Comparison of ENCODE assay signal across 8 cellular contexts in the genomic region with DNA sequence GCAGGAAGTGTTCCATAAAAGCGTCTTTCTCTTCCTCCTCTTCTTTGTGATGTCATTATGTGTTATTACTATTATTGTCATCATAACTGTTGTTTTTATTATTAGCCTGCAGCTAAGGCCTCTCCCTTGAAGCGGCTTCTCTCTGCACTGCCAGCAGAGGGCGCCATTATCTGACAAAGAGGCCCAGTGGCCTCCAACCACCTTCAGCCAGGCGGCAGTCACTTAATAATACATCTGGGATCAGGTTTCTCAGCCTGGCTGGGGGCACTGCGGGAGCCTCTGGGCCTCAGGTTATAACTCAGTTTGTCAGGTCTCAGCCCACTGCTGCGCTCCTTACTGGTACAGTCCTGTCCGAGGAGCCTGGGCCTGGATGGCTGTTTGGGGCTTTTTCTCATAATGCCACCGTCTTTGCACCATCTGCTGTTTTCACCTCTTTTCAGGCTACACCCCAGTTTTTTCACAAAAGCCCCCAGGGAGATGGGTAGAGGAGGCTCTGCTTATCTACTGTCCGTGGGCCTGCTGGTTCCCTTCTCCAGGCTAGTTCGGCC.
A peak's percentile ranks its signal among the peaks of the same experiment; 100 is the strongest.
DNase-seq lines count a peak whose midpoint lies in the region; ATAC-seq and TF ChIP-seq lines count a peak whose summit lies in the region.

No MANE protein-coding gene starts in this region.

- POLR2A ChIA-PET in MCF 10A (lab: Yijun Ruan, JAX), result interaction anchor here (0.7 to 1.5 kb wide), 6 partner anchors 13 to 398 kb away, joined by 3 to 4 read pairs (median 3); no protein-coding TSS in a partner anchor

- no peaks in the 10 kb centered on the region for H3K36me3 ChIP-seq in BLaER1 treated with 17β-estradiol and CSF1 and Interleukin-3, amounts not matched to agents 10 nM and 100 nM
- no peaks in the 10 kb centered on the region for H3K36me3 ChIP-seq in SU-DHL-6 (ENCODE audit: low read length)

- BruUV-seq in MCF 10A (replicated peaks; lab: Mats Ljungman, UMichigan), result no TSS peak

- peak overlapping the region in 7 of 11 experiments; percentile 21 to 68 (median 55); a peak in 7 of 22 replicates for H3K27ac ChIP-seq in BLaER1 treated with 17β-estradiol and CSF1 and Interleukin-3, amounts not matched to agents 10 nM and 100 nM
- H3K27ac ChIP-seq in SU-DHL-6 (ENCODE audit: low read depth, low read length), result no peak overlapping the region

- no peak overlapping the region for H2AFZ ChIP-seq in SU-DHL-6 (ENCODE audit: low read depth, low read length, severe bottlenecking)

- H3K79me2 ChIP-seq in SU-DHL-6 (ENCODE audit: insufficient read depth, low read length), result no peaks in the 10 kb centered on the region

- no peaks in the 10 kb centered on the region for H3K9me3 ChIP-seq in BLaER1 treated with 17β-estradiol and CSF1 and Interleukin-3, amounts not matched to agents 10 nM and 100 nM (replicated peaks in 1 of 11)
- H3K9me3 ChIP-seq in SU-DHL-6 (ENCODE audit: insufficient read depth, low read length), result no peaks in the 10 kb centered on the region

- H3K4me1 ChIP-seq in BLaER1 treated with 17β-estradiol and CSF1 and Interleukin-3, amounts not matched to agents 10 nM and 100 nM, result peaks cover 21 to 34% (median 27%) of the 10 kb centered on the region in 10 experiments; a peak in 19 of 20 replicates

- peaks cover 6% of the 10 kb centered on the region for H3K36me3 Mint-ChIP-seq in MCF 10A (ENCODE audit: insufficient read depth, unreplicated experiment)

- intact Hi-C loops in MCF 10A (cut with micrococcal nuclease) (loop anchor here (1.0 kb wide), 5 partner anchors 84 to 609 kb away; no protein-coding TSS in a partner anchor), left colon (cut with DNase I, micrococcal nuclease) (no loop called here)

- CTCF ChIA-PET in MCF 10A (lab: Yijun Ruan, JAX), result interaction anchor here (0.5 to 2.5 kb wide), 41 partner anchors 8 to 1561 kb away, joined by 3 to 27 read pairs (median 4); no protein-coding TSS in a partner anchor

- H3K4me1 Mint-ChIP-seq in MCF 10A (ENCODE audit: insufficient read depth, unreplicated experiment), result peaks cover 25% of the 10 kb centered on the region

- H3K27me3 ChIP-seq in BLaER1 treated with 17β-estradiol and CSF1 and Interleukin-3, amounts not matched to agents 10 nM and 100 nM, result no peaks in the 10 kb centered on the region
- H3K27me3 ChIP-seq in SU-DHL-6 (ENCODE audit: low read length), result no peaks in the 10 kb centered on the region

- ATAC-seq in GM19043 (IDR thresholded peaks at IDR 0.05; ENCODE audit: low read depth, unreplicated experiment) (peak; percentile 69), left colon (peak; percentile 50), GM18873 (IDR thresholded peaks at IDR 0.05; ENCODE audit: low FRiP score, unreplicated experiment) (no peak)

- peaks cover 27% of the 10 kb centered on the region for H3K27me3 Mint-ChIP-seq in MCF 10A (ENCODE audit: insufficient read depth, unreplicated experiment)

- H3K4me2 ChIP-seq in BLaER1 treated with 17β-estradiol and CSF1 and Interleukin-3, amounts not matched to agents 10 nM and 100 nM, result peak overlapping the region in 7 of 11 experiments; percentile 9 to 44 (median 36); a peak in 7 of 22 replicates
- no peak overlapping the region for H3K4me2 ChIP-seq in SU-DHL-6 (ENCODE audit: low read depth, low read length, poor library complexity, severe bottlenecking)

- peak; percentile 69 for DNase-seq in MV-4-11 (lab: John Stamatoyannopoulos, UW)
- peak; percentile 88 for DNase-seq in MCF 10A (ENCODE audit: unreplicated experiment)
- DNase-seq in left colon, result peak in 1 of 2 donors; percentile 51
- peak; percentile 14 for DNase-seq in stimulated activated naive CD4-positive, alpha-beta T cell treated with Interleukin-2 at 50 U/mL for 16 hours (lab: John Stamatoyannopoulos, UW)

- TF ChIP-seq CTCF in SU-DHL-6 (IDR thresholded peaks at IDR 0.05; ENCODE audit: insufficient read depth, low read length, poor library complexity, severe bottlenecking) (peak; percentile 89), MCF 10A (IDR thresholded peaks at IDR 0.05; ENCODE audit: unreplicated experiment) (peak; percentile 98)

- H3K4me3 ChIP-seq in BLaER1 treated with 17β-estradiol and CSF1 and Interleukin-3, amounts not matched to agents 10 nM and 100 nM, result no peak overlapping the region
- H3K4me3 ChIP-seq in SU-DHL-6 (ENCODE audit: insufficient read depth, low read length, poor library complexity, severe bottlenecking), result no peak overlapping the region

- peak overlapping the region in 1 of 11 experiments; percentile 1; a peak in 1 of 22 replicates for H3K9ac ChIP-seq in BLaER1 treated with 17β-estradiol and CSF1 and Interleukin-3, amounts not matched to agents 10 nM and 100 nM
- H3K9ac ChIP-seq in SU-DHL-6 (ENCODE audit: low read length), result no peak overlapping the region

- no peaks in the 10 kb centered on the region for H4K20me1 ChIP-seq in BLaER1 treated with 17β-estradiol and CSF1 and Interleukin-3, amounts not matched to agents 10 nM and 100 nM
- H4K20me1 ChIP-seq in SU-DHL-6 (ENCODE audit: low read depth, low read length), result no peaks in the 10 kb centered on the region

- peak overlapping the region; percentile 96 for H3K27ac Mint-ChIP-seq in MCF 10A (ENCODE audit: low read depth, unreplicated experiment)

- H3K9me2 ChIP-seq in SU-DHL-6 (replicated peaks; ENCODE audit: insufficient read depth, low read length), result no peaks in the 10 kb centered on the region

- no peak overlapping the region for H3K4me3 Mint-ChIP-seq in MCF 10A (ENCODE audit: unreplicated experiment)

- peaks cover 14% of the 10 kb centered on the region for H3K9me3 Mint-ChIP-seq in MCF 10A (ENCODE audit: unreplicated experiment)

- no peaks in the 10 kb centered on the region for H3F3A ChIP-seq in SU-DHL-6 (ENCODE audit: insufficient read depth)
